In genomic region chr2:34215174-34215573, GRCh38 we compare ENCODE assay signal across 31 cellular contexts.
"Had no signal": no experiment of that assay in that cellular context is flagged by ENCODE, and none has a peak within 500 bp of the region (broad histone marks: within the 10 kb centered on the region; RNA-seq: fewer than 3 reads in every experiment).

No MANE protein-coding gene starts in this region.

- H3K4me3 ChIP-seq: adrenal gland, ascending aorta, breast epithelium, cardiac muscle cell, colonic mucosa, esophagus squamous epithelium, gastroesophageal sphincter, heart right ventricle had no signal

- H3K9me3 ChIP-seq: ascending aorta, colonic mucosa had no signal

- ATAC-seq: activated CD4-positive, CD25-positive, alpha-beta regulatory T cell treated with anti-CD3 and anti-CD28 coated beads, Interleukin-2, amount 50 U/mL, for 24 hours; activated CD8-positive, alpha-beta T cell treated with anti-CD3 and anti-CD28 coated beads for 36 hours; activated naive CD8-positive, alpha-beta T cell treated with anti-CD3 and anti-CD28 coated beads, Interleukin-2, amount 50 U/mL, for 24 hours; activated T-cell treated with anti-CD3 and anti-CD28 coated beads, Interleukin-2, amount 50 U/mL, for 4 hours; activated T-helper 17 cell treated with anti-CD3 and anti-CD28 coated beads, Interleukin-2, amount 50 U/mL, for 72 hours; gastroesophageal sphincter; heart right ventricle; T-helper 17 cell had no signal

- DNase-seq: activated B cell treated with CpG ODN at 0.5 μM for 24 hours; activated CD4-positive, alpha-beta T cell treated with anti-CD3 and anti-CD28 coated beads for 48 hours; activated CD4-positive, alpha-beta T cell treated with anti-CD3 and anti-CD28 coated beads, Interleukin-2, amount 50 U/mL, for 1 hour; activated CD4-positive, alpha-beta T cell treated with anti-CD3 and anti-CD28 coated beads, Interleukin-2, amount 50 U/mL, for 48 hours; activated CD8-positive, alpha-beta memory T cell treated with anti-CD3 and anti-CD28 coated beads for 24 hours; activated CD8-positive, alpha-beta T cell treated with anti-CD3 and anti-CD28 coated beads for 36 hours; activated effector memory CD4-positive, alpha-beta T cell treated with Interleukin-2 at 50 U/mL for 16 hours; activated naive CD4-positive, alpha-beta T cell treated with anti-CD3 and anti-CD28 coated beads for 36 hours; activated naive CD8-positive, alpha-beta T cell treated with anti-CD3 and anti-CD28 coated beads for 36 hours; activated naive CD8-positive, alpha-beta T cell treated with anti-CD3 and anti-CD28 coated beads, Interleukin-2, amount 50 U/mL, for 24 hours; activated T-cell treated with anti-CD3 and anti-CD28 coated beads, Interleukin-2, amount 50 U/mL, for 4 hours; adrenal gland; central memory CD4-positive, alpha-beta T cell; cerebellar nuclear complex; colonic mucosa; effector CD8-positive, alpha-beta T cell; esophagus squamous epithelium; foreskin melanocyte; heart right ventricle; T-helper 17 cell; T1000; WERI-Rb-1 had no signal

- H3K27me3 ChIP-seq: adrenal gland, ascending aorta, breast epithelium, cardiac muscle cell, colonic mucosa, esophagus squamous epithelium, gastroesophageal sphincter, heart right ventricle had no signal

- H3K36me3 ChIP-seq: adrenal gland, ascending aorta, breast epithelium, cardiac muscle cell, colonic mucosa, esophagus squamous epithelium, gastroesophageal sphincter, heart right ventricle, WERI-Rb-1 had no signal

- FAIRE-seq: endometrium, endothelial cell of umbilical vein had no signal

- H3K4me1 ChIP-seq: adrenal gland, ascending aorta, breast epithelium, colonic mucosa, esophagus squamous epithelium, gastroesophageal sphincter, heart right ventricle had no signal

- H3K27ac ChIP-seq: adrenal gland, ascending aorta, breast epithelium, cardiac muscle cell, colonic mucosa, epithelial cell of prostate, esophagus squamous epithelium, gastroesophageal sphincter, heart right ventricle, WERI-Rb-1 had no signal
